8 cellular contexts compared by ENCODE assay signal in genomic region chr22:42343551-42344081, GRCh38.
DNase-seq lines count a peak whose midpoint lies in the region; ATAC-seq and TF ChIP-seq lines count a peak whose summit lies in the region.

No MANE protein-coding gene starts in this region.

- H3K9me3 Mint-ChIP-seq in activated CD8-positive, alpha-beta T cell treated with anti-CD3 and anti-CD28 coated beads for 36 hours: no peaks in the 10 kb centered on the region

- H3K36me3 Mint-ChIP-seq in activated CD8-positive, alpha-beta T cell treated with anti-CD3 and anti-CD28 coated beads for 36 hours (ENCODE audit: low read depth): no peaks in the 10 kb centered on the region

- peaks cover 14% of the 10 kb centered on the region for H3K27me3 ChIP-seq in kidney epithelial cell (ENCODE audit: control insufficient read depth, insufficient read depth, low read length)
- H3K27me3 ChIP-seq in brain microvascular endothelial cell (replicated peaks): peaks cover 6% of the 10 kb centered on the region

- intact Hi-C loops in activated CD8-positive, alpha-beta T cell treated with anti-CD3 and anti-CD28 coated beads for 36 hours (cut with micrococcal nuclease): no loop called here

- H3K36me3 ChIP-seq in kidney epithelial cell (ENCODE audit: control insufficient read depth, insufficient read depth, low read length) (no peaks in the 10 kb centered on the region), brain microvascular endothelial cell (replicated peaks) (no peaks in the 10 kb centered on the region)

- POLR2A ChIA-PET in activated CD8-positive, alpha-beta T cell treated with anti-CD3 and anti-CD28 coated beads for 36 hours (lab: Charles Lee): no interaction called here

- H3K4me3 ChIP-seq in kidney epithelial cell (ENCODE audit: low read depth, low read length) (peak overlapping the region; percentile 22), brain microvascular endothelial cell (ENCODE audit: low read depth, low read length) (no peak overlapping the region)

- H3K27me3 Mint-ChIP-seq in activated CD8-positive, alpha-beta T cell treated with anti-CD3 and anti-CD28 coated beads for 36 hours: peaks cover 2% of the 10 kb centered on the region

- no peak overlapping the region for H3K27ac Mint-ChIP-seq in activated CD8-positive, alpha-beta T cell treated with anti-CD3 and anti-CD28 coated beads for 36 hours

- DNase-seq in stimulated activated CD8-positive, alpha-beta memory T cell treated with anti-CD3 and anti-CD28 coated beads, Interleukin-12 subunit alpha, Interleukin-12 subunit beta, amount 100 ng/mL, for 4 hours (ENCODE audit: low read depth): peak; percentile 9
- DNase-seq in stimulated activated CD8-positive, alpha-beta memory T cell treated with anti-CD3 and anti-CD28 coated beads, Interleukin-4, amount 100 ng/mL, for 48 hours: no peak
- no peak for DNase-seq in activated CD8-positive, alpha-beta T cell treated with anti-CD3 and anti-CD28 coated beads for 36 hours
- DNase-seq in kidney epithelial cell (ENCODE audit: low read depth): no peak
- DNase-seq in OCI-M2 (lab: John Stamatoyannopoulos, UW; ENCODE audit: unreplicated experiment): no peak
- no peak for DNase-seq in SK-N-DZ (ENCODE audit: low spot score)
- no peak for DNase-seq in brain microvascular endothelial cell

- CTCF ChIA-PET in activated CD8-positive, alpha-beta T cell treated with anti-CD3 and anti-CD28 coated beads for 36 hours (lab: Charles Lee): no interaction called here

- no peak overlapping the region for H3K27ac ChIP-seq in brain microvascular endothelial cell

- peaks cover 12% of the 10 kb centered on the region for H3K4me1 Mint-ChIP-seq in activated CD8-positive, alpha-beta T cell treated with anti-CD3 and anti-CD28 coated beads for 36 hours (ENCODE audit: low read depth)

- ATAC-seq in activated CD8-positive, alpha-beta T cell treated with anti-CD3 and anti-CD28 coated beads for 36 hours: peak; percentile 53
- ATAC-seq in HG03457 (IDR thresholded peaks at IDR 0.05; ENCODE audit: unreplicated experiment): no peak

- H3K4me3 Mint-ChIP-seq in activated CD8-positive, alpha-beta T cell treated with anti-CD3 and anti-CD28 coated beads for 36 hours: no peak overlapping the region

- in situ Hi-C loops in brain microvascular endothelial cell (cut with HindIII; ENCODE audit: low pct_ligation_motif_present, low sequenced_read_pairs): no loop called here

- TF ChIP-seq CTCF in activated CD8-positive, alpha-beta T cell treated with anti-CD3 and anti-CD28 coated beads for 36 hours (IDR thresholded peaks at IDR 0.05): no peak
- no peak for TF ChIP-seq CTCF in kidney epithelial cell (IDR thresholded peaks at IDR 0.05; ENCODE audit: insufficient read depth, low read length, poor library complexity, severe bottlenecking)
- TF ChIP-seq CTCF in brain microvascular endothelial cell (IDR thresholded peaks at IDR 0.05; ENCODE audit: low read depth, low read length, missing control alignments): no peak
